ENCODE assay signal across 9 cellular contexts in genomic region chr21:39020751-39021474, GRCh38.
A peak's percentile ranks its signal among the peaks of the same experiment; 100 is the strongest.
DNase-seq lines count a peak whose midpoint lies in the region; ATAC-seq and TF ChIP-seq lines count a peak whose summit lies in the region.
"Had no signal": no experiment of that assay in that cellular context is flagged by ENCODE, and none has a peak within 500 bp of the region (broad histone marks: within the 10 kb centered on the region; RNA-seq: fewer than 3 reads in every experiment).

No MANE protein-coding gene starts in this region.

- no peaks in the 10 kb centered on the region for H3K4me1 Mint-ChIP-seq in activated naive CD8-positive, alpha-beta T cell treated with anti-CD3 and anti-CD28 coated beads, Interleukin-2, amount 50 U/mL, for 24 hours

- 0 out of 2 replicates have a peak overlapping the region, but pooled peaks have one; percentile 21 for H3K27ac ChIP-seq in GM23248

- peak overlapping the region; percentile 27 for H3K4me2 ChIP-seq in GM23248 (ENCODE audit: unreplicated experiment)
- H3K4me2 ChIP-seq in skeletal muscle satellite cell (ENCODE audit: low read length) = peak overlapping the region; percentile 52

- H3K9me3 ChIP-seq in GM23248 (ENCODE audit: low read depth) (no peaks in the 10 kb centered on the region), skeletal muscle satellite cell (replicated peaks; ENCODE audit: low read length) (no peaks in the 10 kb centered on the region), BE2C (no peaks in the 10 kb centered on the region)

- H3K36me3 ChIP-seq in GM23248 (ENCODE audit: low read depth) (no peaks in the 10 kb centered on the region), skeletal muscle satellite cell (ENCODE audit: insufficient read depth, low read length) (no peaks in the 10 kb centered on the region), BE2C (no peaks in the 10 kb centered on the region)

- intact Hi-C loops in Right ventricle myocardium superior (cut with DNase I) = no loop called here

- H3K4me3 Mint-ChIP-seq in activated naive CD8-positive, alpha-beta T cell treated with anti-CD3 and anti-CD28 coated beads, Interleukin-2, amount 50 U/mL, for 24 hours = no peak overlapping the region

- H3K36me3 Mint-ChIP-seq in activated naive CD8-positive, alpha-beta T cell treated with anti-CD3 and anti-CD28 coated beads, Interleukin-2, amount 50 U/mL, for 24 hours (ENCODE audit: low read depth) = no peaks in the 10 kb centered on the region

- peaks cover 9% of the 10 kb centered on the region for H3K9me3 Mint-ChIP-seq in activated naive CD8-positive, alpha-beta T cell treated with anti-CD3 and anti-CD28 coated beads, Interleukin-2, amount 50 U/mL, for 24 hours

- DNase-seq in GM23248 (peak; percentile 84), UCSD-AML1 (lab: John Stamatoyannopoulos, UW; ENCODE audit: unreplicated experiment) (peak; percentile 72), Right ventricle myocardium superior (peak; percentile 67), BE2C (no peak), NCI-H2081 (lab: John Stamatoyannopoulos, UW) (no peak)
- no peak for DNase-seq in activated naive CD8-positive, alpha-beta T cell treated with anti-CD3 and anti-CD28 coated beads, Interleukin-2, amount 50 U/mL, for 24 hours
- DNase-seq: NCI-H2227 treated with DMSO at 0.1 percent for 48 hours had no signal

- 50 to 56% methylated on average over 17 of the region's 17 CpGs for WGBS in GM23248 (ENCODE audit: low coverage in 1 of 2, low lambda C conversion rate in 2 of 2, missing lambda C conversion rate in 2 of 2), 2 experiments

- in situ Hi-C loops in GM23248 (cut with MboI) = no loop called here

- no peak overlapping the region for H3K27ac Mint-ChIP-seq in activated naive CD8-positive, alpha-beta T cell treated with anti-CD3 and anti-CD28 coated beads, Interleukin-2, amount 50 U/mL, for 24 hours

- ATAC-seq in Right ventricle myocardium superior (ENCODE audit: poor library complexity) (no peak), GM21381 (IDR thresholded peaks at IDR 0.05; ENCODE audit: unreplicated experiment) (no peak)
- no peak for ATAC-seq in activated naive CD8-positive, alpha-beta T cell treated with anti-CD3 and anti-CD28 coated beads, Interleukin-2, amount 50 U/mL, for 24 hours

- H3K4me1 ChIP-seq in GM23248 (ENCODE audit: insufficient read depth) (peaks cover 20% of the 10 kb centered on the region), skeletal muscle satellite cell (ENCODE audit: control insufficient read depth, insufficient read depth, low read length) (peaks cover 31% of the 10 kb centered on the region), BE2C (peaks cover 6% of the 10 kb centered on the region; the same call in 1 of the 2 replicates)

- no peak for TF ChIP-seq CTCF in BE2C (IDR thresholded peaks at IDR 0.05; ENCODE audit: low read depth, low read length)

- H3K27me3 ChIP-seq in GM23248 (replicated peaks; ENCODE audit: insufficient read depth) (no peaks in the 10 kb centered on the region), skeletal muscle satellite cell (ENCODE audit: control insufficient read depth, insufficient read depth, low read length) (no peaks in the 10 kb centered on the region), BE2C (no peaks in the 10 kb centered on the region)

- H3F3A ChIP-seq in GM23248 (ENCODE audit: insufficient read depth) = peaks cover 10% of the 10 kb centered on the region

- H3K4me3 ChIP-seq in GM23248 (no peak overlapping the region), skeletal muscle satellite cell (ENCODE audit: low read length) (no peak overlapping the region), BE2C (ENCODE audit: low read depth, low read length) (no peak overlapping the region)

- no peaks in the 10 kb centered on the region for H3K9me2 ChIP-seq in GM23248 (ENCODE audit: insufficient read depth)

- H3K79me2 ChIP-seq in GM23248 (ENCODE audit: insufficient read depth) = no peaks in the 10 kb centered on the region

- peak overlapping the region; percentile 49 for H2AFZ ChIP-seq in GM23248

- no peak overlapping the region for H3K9ac ChIP-seq in GM23248
- H3K9ac ChIP-seq in skeletal muscle satellite cell (ENCODE audit: low read depth, low read length) = no peak overlapping the region

- H4K20me1 ChIP-seq in GM23248 (ENCODE audit: insufficient read depth) = no peaks in the 10 kb centered on the region

- H3K27me3 Mint-ChIP-seq in activated naive CD8-positive, alpha-beta T cell treated with anti-CD3 and anti-CD28 coated beads, Interleukin-2, amount 50 U/mL, for 24 hours = peaks cover 5% of the 10 kb centered on the region

Comparison
In these comparisons a context has a peak if more than half of its experiments do, and no peak if none do; other contexts are left out.
1. DNase-seq: peak in GM23248 (single experiment), UCSD-AML1 (single experiment) and Right ventricle myocardium superior (single experiment); none in BE2C (single experiment), NCI-H2081 (0 of 2) and activated naive CD8-positive, alpha-beta T cell treated with anti-CD3 and anti-CD28 coated beads, Interleukin-2, amount 50 U/mL, for 24 hours (single experiment).